ENCODE assay signal across 7 cellular contexts in the genomic region with DNA sequence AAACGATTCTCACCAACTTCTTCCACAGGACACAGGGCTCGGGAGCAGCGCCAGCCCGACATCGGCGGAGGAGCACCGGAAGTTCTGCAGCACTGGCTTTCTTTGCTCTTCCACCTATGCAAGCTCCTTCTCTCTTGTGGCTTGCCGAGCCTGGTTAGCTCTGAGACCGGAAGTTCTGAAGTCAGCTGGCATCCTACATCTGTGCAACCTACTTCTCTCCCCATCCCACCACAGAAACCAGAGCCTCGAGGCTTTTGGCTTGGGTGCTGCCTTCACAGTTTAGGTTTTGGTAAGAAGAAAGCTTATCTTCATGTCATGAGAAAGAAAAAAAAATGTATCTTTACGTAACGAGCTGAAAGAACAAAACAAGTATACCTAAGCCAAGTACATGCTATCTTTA.
A peak's percentile ranks its signal among the peaks of the same experiment; 100 is the strongest.
DNase-seq lines count a peak whose midpoint lies in the region; ATAC-seq and TF ChIP-seq lines count a peak whose summit lies in the region.

No MANE protein-coding gene starts in this region.

- DNase-seq in activated CD4-positive, alpha-beta T cell treated with anti-CD3 and anti-CD28 coated beads for 24 hours (ENCODE audit: low read depth in 2 of 2): peak; percentile 63 to 75
- DNase-seq in effector CD8-positive, alpha-beta T cell (lab: John Stamatoyannopoulos, UW): peak; percentile 79
- DNase-seq in stimulated activated CD4-positive, alpha-beta T cell treated with anti-CD3 and anti-CD28 coated beads, Interleukin-12 subunit alpha, Interleukin-12 subunit beta, amount 100 ng/mL, for 24 hours (ENCODE audit: low read depth in 2 of 2): peak; percentile 68 to 72
- DNase-seq in HEK293T (ENCODE audit: extremely low spot score) (no peak), endothelial cell (ENCODE audit: low spot score) (no peak)

- H3K4me3 Mint-ChIP-seq in endothelial cell (ENCODE audit: unreplicated experiment): no peak overlapping the region

- ATAC-seq in GM19452 (IDR thresholded peaks at IDR 0.05; ENCODE audit: unreplicated experiment) (peak; percentile 98), HG03469 (IDR thresholded peaks at IDR 0.05; ENCODE audit: unreplicated experiment) (peak; percentile 96)

- no peaks in the 10 kb centered on the region for H3K9me3 Mint-ChIP-seq in endothelial cell (ENCODE audit: unreplicated experiment)

- TF ChIP-seq CTCF in endothelial cell (IDR thresholded peaks at IDR 0.05; ENCODE audit: unreplicated experiment): no peak

- H3K27me3 Mint-ChIP-seq in endothelial cell (ENCODE audit: unreplicated experiment): no peaks in the 10 kb centered on the region

- POLR2A ChIA-PET in HEK293T (lab: Yijun Ruan, JAX): no interaction called here

- H3K36me3 Mint-ChIP-seq in endothelial cell (ENCODE audit: low read depth, unreplicated experiment): no peaks in the 10 kb centered on the region

- no peak overlapping the region for H3K27ac Mint-ChIP-seq in endothelial cell (ENCODE audit: unreplicated experiment)

- CTCF ChIA-PET in HEK293T (lab: Yijun Ruan, JAX): no interaction called here

- H3K4me1 Mint-ChIP-seq in endothelial cell (ENCODE audit: unreplicated experiment): peaks cover 4% of the 10 kb centered on the region

TF ChIP-seq in HEK293T, 16 proteins besides CTCF, POLR2A, EP300 and RAD21:
- TF ChIP-seq CTBP1 (IDR thresholded peaks at IDR 0.05; ENCODE audit: borderline replicate concordance) (no peak), FOXA1 (IDR thresholded peaks at IDR 0.05) (no peak)

Comparison
In these comparisons a context has a peak if more than half of its experiments do, and no peak if none do; other contexts are left out.
1. DNase-seq: peak in activated CD4-positive, alpha-beta T cell treated with anti-CD3 and anti-CD28 coated beads for 24 hours (2 of 2), effector CD8-positive, alpha-beta T cell (single experiment) and stimulated activated CD4-positive, alpha-beta T cell treated with anti-CD3 and anti-CD28 coated beads, Interleukin-12 subunit alpha, Interleukin-12 subunit beta, amount 100 ng/mL, for 24 hours (2 of 2); none in HEK293T (single experiment) and endothelial cell (single experiment).